28 cellular contexts compared by ENCODE assay signal in the genomic region with DNA sequence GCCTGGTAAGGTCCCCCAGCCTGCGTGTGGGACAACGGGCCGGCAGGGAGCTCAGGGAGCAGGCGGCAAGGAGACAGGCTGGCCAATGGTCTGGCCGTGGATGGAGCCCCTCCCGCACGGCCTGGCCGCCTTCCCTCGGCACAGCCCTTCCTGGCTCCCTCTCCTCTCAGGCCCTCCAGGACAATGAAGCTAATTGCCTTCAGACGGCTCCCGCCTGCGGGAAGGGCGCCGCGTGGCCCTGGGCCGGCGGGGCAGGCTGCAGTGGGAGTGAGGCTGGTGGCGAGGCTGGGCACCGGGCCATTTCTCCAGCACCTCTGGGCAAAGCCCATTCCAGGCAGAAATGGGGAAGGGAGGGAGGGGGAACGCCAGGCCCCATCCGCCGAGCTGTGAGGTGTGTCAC. TPM values are rescaled to one million over a fixed set of nuclear protein-coding genes. Genes with fewer than 3 reads are reported as not detected.
DNase-seq lines count a peak whose midpoint lies in the region; ATAC-seq and TF ChIP-seq lines count a peak whose summit lies in the region.
"Had no signal": no experiment of that assay in that cellular context is flagged by ENCODE, and none has a peak within 500 bp of the region (broad histone marks: within the 10 kb centered on the region; RNA-seq: fewer than 3 reads in every experiment).

No MANE protein-coding gene starts in this region.

- no peaks in the 10 kb centered on the region for H3K79me2 ChIP-seq in GM23338 (replicated peaks; ENCODE audit: insufficient read depth)
- H3K79me2 ChIP-seq in SK-N-SH (ENCODE audit: insufficient read depth): no peaks in the 10 kb centered on the region

- H2BK12ac ChIP-seq in mesenchymal stem cell (ENCODE audit: low read length in 2 of 2): no peak overlapping the region

- WGBS in SK-N-SH (ENCODE audit: low lambda C conversion rate): 23% methylated on average over 20 of the region's 22 CpGs
- 81% methylated on average over 21 of the region's 22 CpGs for WGBS in mesenchymal stem cell

- H3K4me3 Mint-ChIP-seq in GM23338: no peak overlapping the region
- H3K4me3 Mint-ChIP-seq in natural killer cell: no peak overlapping the region
- H3K4me3 Mint-ChIP-seq: activated CD8-positive, alpha-beta T cell treated with anti-CD3 and anti-CD28 coated beads for 36 hours; activated naive CD8-positive, alpha-beta T cell; effector memory CD8-positive, alpha-beta T cell; stimulated activated naive B cell treated with anti-CD40 and anti-IgM and Interleukin-4, amounts not matched to agents 10 μg/mL and 1 μg/mL and 100 μg/mL, for 72 hours had no signal

- H3K27me3 ChIP-seq in GM23338 (ENCODE audit: insufficient read depth) (no peaks in the 10 kb centered on the region), SK-N-SH (ENCODE audit: insufficient read depth) (peaks cover 68% of the 10 kb centered on the region), left lung (peaks cover 5 to 70% of the 10 kb centered on the region in 2 donors), mesenchymal stem cell (ENCODE audit: control insufficient read depth in 1 of 2, insufficient read depth in 1 of 2, low read length in 2 of 2) (peaks cover 20 to 85% of the 10 kb centered on the region in 2 experiments)
- H3K27me3 ChIP-seq: cardiac muscle cell, sigmoid colon, testis, uterus had no signal

- H3K36me3 Mint-ChIP-seq in GM23338 (ENCODE audit: low read depth): no peaks in the 10 kb centered on the region; the same call in 2 of the 3 replicates
- H3K36me3 Mint-ChIP-seq in natural killer cell: no peaks in the 10 kb centered on the region
- H3K36me3 Mint-ChIP-seq: activated naive CD8-positive, alpha-beta T cell; CD14-positive monocyte; stimulated activated naive B cell treated with anti-CD40 and anti-IgM and Interleukin-4, amounts not matched to agents 10 μg/mL and 1 μg/mL and 100 μg/mL, for 72 hours had no signal

- no peak overlapping the region for H3K18ac ChIP-seq in mesenchymal stem cell (ENCODE audit: low read depth in 1 of 2, low read length in 2 of 2)

- no peak overlapping the region for H3K23ac ChIP-seq in mesenchymal stem cell (ENCODE audit: low read length in 2 of 2)

- H3K36me3 ChIP-seq in GM23338 (ENCODE audit: insufficient read depth) (no peaks in the 10 kb centered on the region), SK-N-SH (replicated peaks in 1 of 2; ENCODE audit: control insufficient read depth in 1 of 2, insufficient read depth in 2 of 2, low read length in 1 of 2) (no peaks in the 10 kb centered on the region), left lung (no peaks in the 10 kb centered on the region), mesenchymal stem cell (ENCODE audit: control insufficient read depth in 1 of 2, insufficient read depth in 2 of 2, low read depth in 1 of 2, low read length in 2 of 2) (no peaks in the 10 kb centered on the region)
- H3K36me3 ChIP-seq: cardiac muscle cell, heart left ventricle, neutrophil, prostate gland, uterus had no signal

- no peak overlapping the region for H2AK5ac ChIP-seq in mesenchymal stem cell (ENCODE audit: low read length, severe bottlenecking)

- no peak overlapping the region for H4K91ac ChIP-seq in mesenchymal stem cell (ENCODE audit: low read length)

- no peaks in the 10 kb centered on the region for H3K9me3 Mint-ChIP-seq in GM23338
- no peaks in the 10 kb centered on the region for H3K9me3 Mint-ChIP-seq in natural killer cell
- H3K9me3 Mint-ChIP-seq: activated CD8-positive, alpha-beta T cell treated with anti-CD3 and anti-CD28 coated beads for 36 hours; activated T-helper 2 cell treated with anti-CD3 and anti-CD28 coated beads, Interferon-gamma antibody, Interleukin-2, Interleukin-4, amounts not matched to agents 10 μg/mL and 5 μg/mL and 100 μg/mL, durations not matched to agents 14 hours and 24 hours and 36 hours; effector memory CD8-positive, alpha-beta T cell; stimulated activated naive B cell treated with anti-CD40 and anti-IgM and Interleukin-4, amounts not matched to agents 10 μg/mL and 1 μg/mL and 100 μg/mL, for 72 hours had no signal

- H3K27ac Mint-ChIP-seq in GM23338 (no peak overlapping the region), natural killer cell (no peak overlapping the region)
- H3K27ac Mint-ChIP-seq: activated CD8-positive, alpha-beta T cell treated with anti-CD3 and anti-CD28 coated beads for 36 hours; activated naive CD8-positive, alpha-beta T cell; activated T-helper 2 cell treated with anti-CD3 and anti-CD28 coated beads, Interferon-gamma antibody, Interleukin-2, Interleukin-4, amounts not matched to agents 10 μg/mL and 5 μg/mL and 100 μg/mL, durations not matched to agents 14 hours and 24 hours and 36 hours; CD14-positive monocyte; effector memory CD8-positive, alpha-beta T cell; stimulated activated naive B cell treated with anti-CD40 and anti-IgM and Interleukin-4, amounts not matched to agents 10 μg/mL and 1 μg/mL and 100 μg/mL, for 72 hours had no signal

- no peaks in the 10 kb centered on the region; the same call in 2 of the 3 replicates for H3K4me1 Mint-ChIP-seq in GM23338
- no peaks in the 10 kb centered on the region for H3K4me1 Mint-ChIP-seq in natural killer cell
- H3K4me1 Mint-ChIP-seq: CD14-positive monocyte; stimulated activated naive B cell treated with anti-CD40 and anti-IgM and Interleukin-4, amounts not matched to agents 10 μg/mL and 1 μg/mL and 100 μg/mL, for 72 hours had no signal

- ATAC-seq in GM23338 (peak; percentile 61), left lung (peak; percentile 31), natural killer cell (no peak)
- ATAC-seq: activated CD8-positive, alpha-beta T cell treated with anti-CD3 and anti-CD28 coated beads for 36 hours; effector memory CD8-positive, alpha-beta T cell; stimulated activated naive B cell treated with anti-CD40 and anti-IgM and Interleukin-4, amounts not matched to agents 10 μg/mL and 1 μg/mL and 100 μg/mL, for 72 hours had no signal

- H4K20me1 ChIP-seq in GM23338 (replicated peaks; ENCODE audit: insufficient read depth) (no peaks in the 10 kb centered on the region), SK-N-SH (ENCODE audit: insufficient read depth) (peaks cover 3% of the 10 kb centered on the region; the same call in 1 of the 2 replicates)

- H3K79me1 ChIP-seq in mesenchymal stem cell (replicated peaks; ENCODE audit: low read length, poor library complexity, severe bottlenecking): no peaks in the 10 kb centered on the region

- intact Hi-C loops in left lung (cut with DNase I): no loop called here
- intact Hi-C loops in natural killer cell (cut with micrococcal nuclease): no loop called here

- no peak overlapping the region for H3K4me2 ChIP-seq in GM23338
- no peak overlapping the region for H3K4me2 ChIP-seq in SK-N-SH
- no peak overlapping the region for H3K4me2 ChIP-seq in mesenchymal stem cell (ENCODE audit: low read length, poor library complexity, severe bottlenecking)

- TF ChIP-seq CTCF in GM23338 (conservative IDR thresholded peaks at IDR 0.05; ENCODE audit: low read depth in 2 of 2): no peak
- no peak for TF ChIP-seq CTCF in SK-N-SH (IDR thresholded peaks at IDR 0.05)
- no peak for TF ChIP-seq CTCF in left lung (IDR thresholded peaks at IDR 0.05)
- no peak for TF ChIP-seq CTCF in natural killer cell (IDR thresholded peaks at IDR 0.05)

- H3K4me1 ChIP-seq in GM23338 (ENCODE audit: insufficient read depth) (no peaks in the 10 kb centered on the region), SK-N-SH (ENCODE audit: control insufficient read depth in 1 of 2, insufficient read depth in 2 of 2, low read depth in 1 of 2, low read length in 1 of 2) (peaks cover 0 to 17% of the 10 kb centered on the region in 2 experiments; a peak in 1 of 4 replicates), left lung (no peaks in the 10 kb centered on the region), mesenchymal stem cell (ENCODE audit: control insufficient read depth, insufficient read depth, low read depth, low read length) (no peaks in the 10 kb centered on the region)
- H3K4me1 ChIP-seq: heart left ventricle, prostate gland, testis, uterus had no signal

- no peak overlapping the region for H2BK5ac ChIP-seq in mesenchymal stem cell (ENCODE audit: low read depth, low read length, poor library complexity, severe bottlenecking)

- no peak for TF ChIP-seq RAD21 in SK-N-SH (IDR thresholded peaks at IDR 0.05; ENCODE audit: low read length)

- H3K14ac ChIP-seq in mesenchymal stem cell (ENCODE audit: low read length in 2 of 2): no peak overlapping the region

- CTCF ChIA-PET in SK-N-SH (lab: Yijun Ruan, JAX): interaction anchor here (0.7 to 5.8 kb wide), 30 partner anchors 11 to 393 kb away, joined by 3 to 80 read pairs (median 4); no protein-coding TSS in a partner anchor

- H3F3A ChIP-seq in GM23338 (replicated peaks; ENCODE audit: low read depth) (no peaks in the 10 kb centered on the region), SK-N-SH (replicated peaks; ENCODE audit: insufficient read depth) (no peaks in the 10 kb centered on the region)

- TF ChIP-seq EP300 in SK-N-SH (IDR thresholded peaks at IDR 0.05; ENCODE audit: borderline replicate concordance in 1 of 2, low read depth in 1 of 2, low read length in 1 of 2): peak in 1 of 2 experiments; percentile 25; a peak in 1 of 4 replicates

- POLR2A ChIA-PET in SK-N-SH (lab: Yijun Ruan, JAX): interaction anchor here (1.1 to 1.3 kb wide), 2 partner anchors 11 to 27 kb away, joined by 3 to 5 read pairs; no protein-coding TSS in a partner anchor

- H3K4me3 ChIP-seq in GM23338: no peak overlapping the region
- H3K4me3 ChIP-seq in SK-N-SH (ENCODE audit: low read depth in 2 of 2, low read length in 1 of 2): no peak overlapping the region; a peak in 1 of 4 replicates
- H3K4me3 ChIP-seq in left lung: no peak overlapping the region
- H3K4me3 ChIP-seq in mesenchymal stem cell (ENCODE audit: insufficient read depth in 1 of 2, low read depth in 1 of 2, low read length in 2 of 2): no peak overlapping the region
- H3K4me3 ChIP-seq: cardiac muscle cell, heart left ventricle, prostate gland, sigmoid colon, SK-N-MC, testis, uterus had no signal

- no peak overlapping the region for H3K27ac ChIP-seq in GM23338 (ENCODE audit: low read depth)
- no peak overlapping the region for H3K27ac ChIP-seq in SK-N-SH (ENCODE audit: low read depth in 2 of 2, low read length in 1 of 2)
- no peak overlapping the region for H3K27ac ChIP-seq in left lung
- H3K27ac ChIP-seq in mesenchymal stem cell (ENCODE audit: low read length, poor library complexity, severe bottlenecking): no peak overlapping the region
- H3K27ac ChIP-seq: cardiac muscle cell, heart left ventricle, neutrophil, prostate gland, sigmoid colon, SK-N-MC, testis, uterus had no signal

- H2BK15ac ChIP-seq in mesenchymal stem cell (ENCODE audit: low read depth, poor library complexity, severe bottlenecking): no peak overlapping the region

- H3K9ac ChIP-seq in SK-N-SH (no peak overlapping the region), mesenchymal stem cell (ENCODE audit: low read length) (no peak overlapping the region)

- DNase-seq in COR-L47 (lab: John Stamatoyannopoulos, UW) (peak; percentile 62), GM23338 (ENCODE audit: low spot score) (no peak), SK-N-SH (peak; percentile 95), left lung (no peak), mesenchymal stem cell (no peak), natural killer cell (no peak)
- no peak for DNase-seq in activated effector memory CD4-positive, alpha-beta T cell treated with anti-CD3 and anti-CD28 coated beads, Interleukin-2, amount 50 U/mL, for 16 hours
- DNase-seq: activated CD8-positive, alpha-beta T cell treated with anti-CD3 and anti-CD28 coated beads for 36 hours; cortex of kidney; effector memory CD8-positive, alpha-beta T cell; erythroblast; KBM-7; MM.1S; NCI-H1436; NCI-H2107; sigmoid colon; stimulated activated naive B cell treated with anti-CD40 and anti-IgM and Interleukin-4, amounts not matched to agents 10 μg/mL and 1 μg/mL and 100 μg/mL, for 72 hours; T-helper 2 cell; testis; uterus had no signal

- H4K8ac ChIP-seq in mesenchymal stem cell (ENCODE audit: low read length): no peak overlapping the region

- H2BK120ac ChIP-seq in mesenchymal stem cell (ENCODE audit: low read depth, low read length): no peak overlapping the region

- no peaks in the 10 kb centered on the region for H3K9me2 ChIP-seq in GM23338 (ENCODE audit: insufficient read depth)
- H3K9me2 ChIP-seq in SK-N-SH: no peaks in the 10 kb centered on the region

- H3K27me3 Mint-ChIP-seq in GM23338 (ENCODE audit: insufficient read depth, low read depth, poor library complexity): peaks cover 11% of the 10 kb centered on the region
- no peaks in the 10 kb centered on the region for H3K27me3 Mint-ChIP-seq in natural killer cell (ENCODE audit: low read depth in 2 of 2)
- H3K27me3 Mint-ChIP-seq: activated CD8-positive, alpha-beta T cell treated with anti-CD3 and anti-CD28 coated beads for 36 hours; activated naive CD8-positive, alpha-beta T cell had no signal

- H2AFZ ChIP-seq in GM23338: no peak overlapping the region
- no peak overlapping the region for H2AFZ ChIP-seq in SK-N-SH (ENCODE audit: low read depth)
- H2AFZ ChIP-seq in mesenchymal stem cell (ENCODE audit: low read depth, low read length): no peak overlapping the region

- H3K4ac ChIP-seq in mesenchymal stem cell (ENCODE audit: low read depth in 1 of 2, low read length in 2 of 2): no peak overlapping the region

- H3K9me3 ChIP-seq in SK-N-SH (no peaks in the 10 kb centered on the region), left lung (no peaks in the 10 kb centered on the region), mesenchymal stem cell (ENCODE audit: control insufficient read depth, low read length) (no peaks in the 10 kb centered on the region)
- H3K9me3 ChIP-seq: heart left ventricle, neutrophil, prostate gland, sigmoid colon, testis, uterus had no signal

RNA-seq across cellular contexts. Expression of a gene that starts 50.9 kb away (rescaled TPM):
- total RNA-seq in GM23338 (2014; rRNA removed; shearing (Covaris generic)): 23.9 and 27.1 TPM in 2 replicates
- polyA plus RNA-seq in GM23338 (2016; fragmentation: Nextera tagmentation; extraction: Ambion mirVana): 8.8 and 9.0 TPM in 2 replicates
- 30.1 and 30.4 TPM in 2 replicates for polyA plus RNA-seq in SK-N-SH (2012; rRNA removed)
- polyA plus RNA-seq in SK-N-SH (2012; cell fraction: cytosol; rRNA removed): 4.5 and 7.0 TPM in 2 replicates
- 252 and 275 TPM in 2 replicates for polyA plus RNA-seq in SK-N-SH (2012; cell fraction: nucleus; rRNA removed)
- total RNA-seq in left lung: 10 to 100 TPM; 46.9 to 50.2 TPM
- 6.9 TPM for polyA plus RNA-seq in mesenchymal stem cell (2013, experiment 1 of 2)
- polyA plus RNA-seq in mesenchymal stem cell (2013, experiment 2 of 2): 5.8 TPM
- 10 to 100 TPM; 56.0 to 86.4 (median 56.9) TPM for total RNA-seq in natural killer cell

Comparison
In these comparisons a context has a peak if more than half of its experiments do, and no peak if none do; other contexts are left out.
1. DNase-seq: peak in COR-L47 (single experiment) and SK-N-SH (single experiment); none in GM23338 (single experiment), left lung (0 of 2), activated effector memory CD4-positive, alpha-beta T cell treated with anti-CD3 and anti-CD28 coated beads, Interleukin-2, amount 50 U/mL, for 16 hours (single experiment), mesenchymal stem cell (single experiment) and natural killer cell (single experiment).
2. ATAC-seq: peak in GM23338 (single experiment) and left lung (single experiment); none in natural killer cell (0 of 3).